In the genomic region with DNA sequence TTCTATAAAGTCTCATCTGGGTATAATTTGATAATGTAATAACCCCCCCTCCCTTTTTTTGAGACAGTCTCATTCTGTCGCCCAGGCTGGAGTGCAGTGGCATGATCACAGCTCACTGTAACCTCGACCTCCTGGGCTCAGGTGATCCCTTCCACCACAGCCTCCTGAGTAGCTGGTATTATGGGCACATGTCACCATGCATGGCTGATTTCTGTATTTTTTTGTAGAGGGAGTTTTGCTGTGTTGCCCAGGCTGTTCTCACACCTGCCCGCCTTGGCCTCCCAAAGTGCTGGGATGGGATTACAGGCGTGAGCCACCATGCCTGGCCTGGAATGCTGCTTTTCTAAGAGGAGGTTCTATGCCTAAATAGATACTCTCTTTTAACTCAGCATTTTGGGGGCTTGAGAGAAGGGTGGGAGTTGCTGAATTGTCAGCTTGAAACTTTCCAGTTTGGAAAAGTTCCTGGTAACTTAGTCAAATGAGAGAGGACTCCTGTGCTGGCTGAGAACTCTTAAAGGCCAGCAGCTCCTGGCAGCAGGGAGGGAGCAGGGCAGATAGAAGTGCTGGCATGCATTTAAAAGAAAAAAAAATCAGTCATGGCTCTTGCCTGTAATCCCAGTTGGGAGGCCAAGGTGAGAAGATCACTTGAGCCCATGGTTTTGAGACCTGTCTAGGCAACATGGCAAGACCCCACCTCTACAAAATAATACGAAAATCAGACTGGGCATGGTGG, we compare ENCODE assay signal across 12 cellular contexts. TPM values are rescaled to one million over a fixed set of nuclear protein-coding genes. Genes with fewer than 3 reads are reported as not detected.
A peak's percentile ranks its signal among the peaks of the same experiment; 100 is the strongest.
DNase-seq lines count a peak whose midpoint lies in the region; ATAC-seq and TF ChIP-seq lines count a peak whose summit lies in the region.
"Had no signal": no experiment of that assay in that cellular context is flagged by ENCODE, and none has a peak within 500 bp of the region (broad histone marks: within the 10 kb centered on the region; RNA-seq: fewer than 3 reads in every experiment).

No MANE protein-coding gene starts in this region.

- DNase-seq in chondrocyte (ENCODE audit: low spot score) (no peak), CD14-positive monocyte (ENCODE audit: low spot score) (no peak)
- DNase-seq: activated gamma-delta T cell treated with Interleukin-2 at 50 U/mL for 16 hours, C1 segment of cervical spinal cord, NCI-H2081 treated with DMSO at 0.1 percent for 48 hours, right lobe of liver had no signal

- no peaks in the 10 kb centered on the region for H3K27me3 Mint-ChIP-seq in chondrocyte (ENCODE audit: low read depth)
- H3K27me3 Mint-ChIP-seq in CD14-positive monocyte (ENCODE audit: low read depth in 3 of 3), result peaks cover 0 to 2% (median 0%) of the 10 kb centered on the region in 3 donors

- no peaks in the 10 kb centered on the region for H3K9me3 ChIP-seq in mesodermal cell (ENCODE audit: control insufficient read depth, low read length)
- H3K9me3 ChIP-seq: right lobe of liver had no signal

- TF ChIP-seq CTCF in C4-2B (conservative IDR thresholded peaks at IDR 0.05) (no peak), chondrocyte (IDR thresholded peaks at IDR 0.05) (no peak), CD14-positive monocyte (IDR thresholded peaks at IDR 0.05) (no peak)

- peak; percentile 50 for ATAC-seq in GM18907 (IDR thresholded peaks at IDR 0.05; ENCODE audit: unreplicated experiment)
- no peak for ATAC-seq in HG03095 (IDR thresholded peaks at IDR 0.05; ENCODE audit: unreplicated experiment)
- ATAC-seq in HG02798 (IDR thresholded peaks at IDR 0.05; ENCODE audit: poor library complexity, unreplicated experiment), result no peak
- no peak for ATAC-seq in HG03342 (IDR thresholded peaks at IDR 0.05; ENCODE audit: unreplicated experiment)

- no peak overlapping the region for H3K4me3 Mint-ChIP-seq in chondrocyte (ENCODE audit: unreplicated experiment)
- no peak overlapping the region for H3K4me3 Mint-ChIP-seq in CD14-positive monocyte

- no peak overlapping the region for H3K4me3 ChIP-seq in mesodermal cell (ENCODE audit: extremely low read depth, insufficient read depth, low read length, poor library complexity, severe bottlenecking)
- H3K4me3 ChIP-seq: right lobe of liver had no signal

- peaks cover 80% of the 10 kb centered on the region for H3K36me3 ChIP-seq in mesodermal cell (ENCODE audit: control insufficient read depth, insufficient read depth, low read length)

- H3K27ac Mint-ChIP-seq in chondrocyte (ENCODE audit: unreplicated experiment) (peak overlapping the region; percentile 45), CD14-positive monocyte (peak overlapping the region in 3 of 7 donors; percentile 28 to 71 (median 40))

- H3K27ac ChIP-seq in C4-2B (peak overlapping the region; percentile 61), mesodermal cell (ENCODE audit: low read depth, low read length, severe bottlenecking) (peak overlapping the region; percentile 36)

- no peaks in the 10 kb centered on the region for H3K9me3 Mint-ChIP-seq in chondrocyte (ENCODE audit: low read depth)
- no peaks in the 10 kb centered on the region for H3K9me3 Mint-ChIP-seq in CD14-positive monocyte

- H3K4me1 Mint-ChIP-seq in chondrocyte (ENCODE audit: low read depth) (peaks cover 34% of the 10 kb centered on the region), CD14-positive monocyte (peaks cover 22% of the 10 kb centered on the region)

- 86 to 96% methylated on average over 2 to 3 of the region's 5 CpGs for WGBS in mesodermal cell (ENCODE audit: insufficient coverage in 2 of 2), 2 experiments

- intact Hi-C loops in CD14-positive monocyte (cut with micrococcal nuclease), result loop anchor here in 1 of 2 donors (10.0 kb wide), 1 partner anchor 606 kb away; no protein-coding TSS in a partner anchor

- no peaks in the 10 kb centered on the region for H3K36me3 Mint-ChIP-seq in chondrocyte (ENCODE audit: low read depth)
- peaks cover 12 to 35% of the 10 kb centered on the region in 2 donors for H3K36me3 Mint-ChIP-seq in CD14-positive monocyte

- peaks cover 2% of the 10 kb centered on the region for H3K4me1 ChIP-seq in mesodermal cell (ENCODE audit: control insufficient read depth, insufficient read depth, low read length, poor library complexity, severe bottlenecking)

RNA-seq across cellular contexts. Expression of a gene that starts 13.0 kb away (rescaled TPM):
- 48.3 to 69.0 TPM (median 67.1 TPM) in 3 replicates for total RNA-seq in chondrocyte
- 197 TPM for polyA plus RNA-seq in mesodermal cell (2013, experiment 1 of 2)
- polyA plus RNA-seq in mesodermal cell (2013, experiment 2 of 2), result 211 TPM
- 10 to 100 TPM; 35.6 to 43.8 TPM for polyA plus RNA-seq in CD14-positive monocyte

RNA-seq across cellular contexts. Expression of a gene that starts 51.0 kb away (rescaled TPM):
- total RNA-seq in chondrocyte, result 70.0 to 88.1 TPM (median 72.1 TPM) in 3 replicates
- polyA plus RNA-seq in mesodermal cell (2013, experiment 1 of 2), result 151 TPM
- 141 TPM for polyA plus RNA-seq in mesodermal cell (2013, experiment 2 of 2)
- 100 to 1,000 TPM; 108 to 119 TPM for polyA plus RNA-seq in CD14-positive monocyte
